In the genomic region with DNA sequence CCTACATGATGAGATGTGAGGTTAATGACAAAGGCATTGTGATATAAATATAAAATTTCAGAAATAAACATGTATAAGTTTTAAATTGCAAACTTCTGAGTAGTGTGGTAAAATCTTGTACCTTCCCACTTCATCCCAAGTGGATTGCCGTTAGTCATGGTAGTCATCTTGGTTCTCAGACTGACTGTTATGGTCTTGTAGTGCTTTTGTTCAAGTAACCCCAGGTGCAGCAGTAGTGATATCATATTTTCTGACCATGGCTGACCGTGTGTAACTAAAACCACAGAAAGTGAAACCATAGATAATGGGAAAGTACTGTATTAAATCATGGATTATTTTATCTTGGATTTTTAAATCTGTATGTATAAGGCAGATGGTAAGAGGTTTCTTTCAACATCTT, we compare ENCODE assay signal across 13 cellular contexts.
DNase-seq lines count a peak whose midpoint lies in the region; ATAC-seq and TF ChIP-seq lines count a peak whose summit lies in the region.
"Had no signal": no experiment of that assay in that cellular context is flagged by ENCODE, and none has a peak within 500 bp of the region (broad histone marks: within the 10 kb centered on the region; RNA-seq: fewer than 3 reads in every experiment).

No MANE protein-coding gene starts in this region.

- POLR2A ChIA-PET in IMR-90 (lab: Charles Lee; ENCODE audit: unreplicated experiment): no interaction called here

- no peak for TF ChIP-seq CTCF in IMR-90 (conservative IDR thresholded peaks at IDR 0.05; ENCODE audit: low read depth, low read length)
- no peak for TF ChIP-seq CTCF in fibroblast of mammary gland (conservative IDR thresholded peaks at IDR 0.05; ENCODE audit: control insufficient read depth, insufficient read depth, low read depth, low read length)
- TF ChIP-seq CTCF in GM13976 (IDR thresholded peaks at IDR 0.05; ENCODE audit: borderline replicate concordance, control extremely low read depth, extremely low read depth, insufficient read depth, missing control alignments): no peak
- no peak for TF ChIP-seq CTCF in vagina (IDR thresholded peaks at IDR 0.05)

- H2AK5ac ChIP-seq in IMR-90 (ENCODE audit: low read depth, low read length): no peak overlapping the region

- H4K5ac ChIP-seq in IMR-90 (ENCODE audit: low read depth, low read length): no peak overlapping the region

- dilution Hi-C loops in IMR-90 (cut with HindIII; ENCODE audit: low sequenced_read_pairs, unreplicated experiment): no loop called here

- in situ Hi-C loops in IMR-90 (cut with MboI; ENCODE audit: low sequenced_read_pairs) (no loop called here), GM13976 (cut with MboI; ENCODE audit: low sequenced_read_pairs, unreplicated experiment) (no loop called here)

- no peaks in the 10 kb centered on the region for H3K36me3 ChIP-seq in IMR-90 (ENCODE audit: control insufficient read depth, insufficient read depth, low read length)
- H3K36me3 ChIP-seq in vagina: no peaks in the 10 kb centered on the region

- no peaks in the 10 kb centered on the region for H3K79me1 ChIP-seq in IMR-90 (ENCODE audit: low read depth in 1 of 2, low read length in 2 of 2)

- H3K23ac ChIP-seq in IMR-90 (ENCODE audit: low read depth, low read length): no peak overlapping the region

- H2AK9ac ChIP-seq in IMR-90 (replicated peaks; ENCODE audit: low read depth, low read length, poor library complexity): no peak overlapping the region

- H3K14ac ChIP-seq in IMR-90 (replicated peaks; ENCODE audit: low read depth, low read length): no peak overlapping the region

- no peak overlapping the region for H3K9ac ChIP-seq in IMR-90 (ENCODE audit: low read depth, low read length)

- H3K18ac ChIP-seq in IMR-90 (ENCODE audit: low read depth, low read length): no peak overlapping the region

- no CpG with 5 or more reads among the region's 2 CpGs for WGBS in IMR-90 (ENCODE audit: extremely low coverage in 2 of 2, insufficient read length in 1 of 2), 2 experiments

- ATAC-seq in IMR-90 (ENCODE audit: low read depth) (no peak), GM19455 (IDR thresholded peaks at IDR 0.05; ENCODE audit: unreplicated experiment) (no peak)
- ATAC-seq: A549, K562 had no signal

- TF ChIP-seq POLR2A in IMR-90 (IDR thresholded peaks at IDR 0.05; ENCODE audit: low read depth, low read length): no peak
- TF ChIP-seq POLR2A in vagina (IDR thresholded peaks at IDR 0.05): no peak

- no peak overlapping the region for H4K91ac ChIP-seq in IMR-90 (ENCODE audit: insufficient read depth, low read depth, low read length)

- no peak for TF ChIP-seq RAD21 in IMR-90 (IDR thresholded peaks at IDR 0.05; ENCODE audit: low read length)

- no peaks in the 10 kb centered on the region for H3K9me1 ChIP-seq in IMR-90 (ENCODE audit: insufficient read depth, low read length)

- BruUV-seq in IMR-90 (replicated peaks; lab: Mats Ljungman, UMichigan): no TSS peak

- no peak overlapping the region for H2AFZ ChIP-seq in IMR-90 (replicated peaks; ENCODE audit: low read length, poor library complexity)

- intact Hi-C loops in IMR-90 (cut with micrococcal nuclease) (no loop called here), vagina (cut with DNase I) (no loop called here)

- DNase-seq in IMR-90: peak; percentile 34
- peak; percentile 40 for DNase-seq in amniotic epithelial cell (ENCODE audit: low read depth)
- DNase-seq in fibroblast of mammary gland (ENCODE audit: low read depth): peak; percentile 5
- no peak for DNase-seq in GM13976 (ENCODE audit: low spot score)
- no peak for DNase-seq in vagina (ENCODE audit: extremely low spot score in 2 of 2)
- DNase-seq: Caco-2; CD8-positive, alpha-beta memory T cell; HCEC 1CT; HFFc6 had no signal

- H3K27me3 ChIP-seq in IMR-90 (ENCODE audit: control insufficient read depth, insufficient read depth, low read length) (no peaks in the 10 kb centered on the region), vagina (no peaks in the 10 kb centered on the region)

- no peak overlapping the region for H2BK15ac ChIP-seq in IMR-90 (ENCODE audit: low read depth, low read length)

- no peak overlapping the region for H3K27ac ChIP-seq in IMR-90 (ENCODE audit: insufficient read depth, low read length)
- H3K27ac ChIP-seq in vagina: no peak overlapping the region
- H3K27ac ChIP-seq: A549, HL-60 had no signal

- no peak overlapping the region for H3K4ac ChIP-seq in IMR-90 (ENCODE audit: low read depth, low read length)

- CTCF ChIA-PET in IMR-90 (lab: Yijun Ruan, JAX): no interaction called here

- no peak overlapping the region for H2BK20ac ChIP-seq in IMR-90 (ENCODE audit: low read depth, low read length)

- no peak overlapping the region for H3K56ac ChIP-seq in IMR-90 (ENCODE audit: extremely low read depth, insufficient read depth, low read length)

- H3K9me3 ChIP-seq in IMR-90 (ENCODE audit: control insufficient read depth, insufficient read depth, low read length) (no peaks in the 10 kb centered on the region; the same call in 1 of the 2 replicates), vagina (no peaks in the 10 kb centered on the region)
- H3K9me3 ChIP-seq: A549, Caco-2 had no signal

- H4K20me1 ChIP-seq in IMR-90 (ENCODE audit: insufficient read depth, low read length): no peaks in the 10 kb centered on the region

- no peak overlapping the region for H2BK5ac ChIP-seq in IMR-90 (ENCODE audit: low read depth, low read length, poor library complexity, severe bottlenecking)

- H3K4me1 ChIP-seq in IMR-90 (ENCODE audit: control insufficient read depth, insufficient read depth, low read length) (no peaks in the 10 kb centered on the region), vagina (no peaks in the 10 kb centered on the region)
- H3K4me1 ChIP-seq: A549, Caco-2 had no signal

- H3K4me3 ChIP-seq in IMR-90 (ENCODE audit: insufficient read depth, low read depth, low read length): no peak overlapping the region
- H3K4me3 ChIP-seq in fibroblast of mammary gland (ENCODE audit: control insufficient read depth, low read depth, low read length): no peak overlapping the region
- H3K4me3 ChIP-seq in vagina: no peak overlapping the region
- H3K4me3 ChIP-seq: A549, K562 had no signal

- no peak overlapping the region for H2BK120ac ChIP-seq in IMR-90 (ENCODE audit: low read depth, low read length)

- H3K4me2 ChIP-seq in IMR-90 (ENCODE audit: low read depth, low read length): no peak overlapping the region
- H3K4me2 ChIP-seq: A549 had no signal

- H4K8ac ChIP-seq in IMR-90 (ENCODE audit: low read depth in 2 of 2, low read length in 2 of 2): no peak overlapping the region

TF ChIP-seq in IMR-90, 13 proteins besides CTCF, POLR2A, EP300 and RAD21:
- TF ChIP-seq RCOR1 (IDR thresholded peaks at IDR 0.05; ENCODE audit: insufficient replicate concordance, low read length): no peak

Comparison
In these comparisons a context has a peak if more than half of its experiments do, and no peak if none do; other contexts are left out.
1. DNase-seq: peak in IMR-90 (single experiment), amniotic epithelial cell (single experiment) and fibroblast of mammary gland (single experiment); none in GM13976 (single experiment) and vagina (0 of 2).